8 cellular contexts compared by ENCODE assay signal in the genomic region with DNA sequence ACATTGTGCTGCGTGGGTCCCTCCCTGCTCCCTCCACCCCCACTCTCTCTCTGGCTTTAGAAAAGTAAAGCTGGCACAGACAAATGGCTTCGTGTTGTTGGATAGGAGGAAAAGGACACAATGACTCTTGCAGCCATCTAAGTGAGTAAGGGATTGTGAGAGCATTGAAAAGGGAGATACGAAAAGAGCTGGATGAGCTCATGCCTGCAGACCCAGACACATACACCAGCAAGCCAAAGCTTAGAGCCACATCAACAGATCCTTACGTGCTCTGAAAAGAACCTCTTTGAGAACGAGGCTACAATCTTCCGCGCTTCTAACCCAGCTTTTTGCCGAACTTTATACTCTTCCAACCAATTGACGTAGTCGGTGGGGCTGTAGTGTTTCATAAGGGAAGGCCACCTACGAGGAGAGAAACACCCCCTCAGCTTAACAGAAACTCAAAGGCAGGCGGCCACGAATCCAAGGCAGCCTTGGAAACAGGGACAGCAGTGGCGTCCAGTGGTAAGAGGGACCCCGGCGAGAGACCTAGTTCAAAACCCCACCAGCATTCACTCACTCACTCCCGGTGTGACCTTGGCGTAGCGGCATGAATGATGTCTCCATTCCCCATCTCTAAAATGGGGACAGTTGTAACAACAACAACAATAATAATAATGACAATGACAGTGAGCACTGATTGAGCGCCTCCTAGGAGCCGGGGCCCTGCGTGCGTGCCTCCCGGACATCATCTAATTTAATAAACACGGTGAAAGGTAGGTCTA. TPM values are rescaled to one million over a fixed set of nuclear protein-coding genes. Genes with fewer than 3 reads are reported as not detected.
DNase-seq lines count a peak whose midpoint lies in the region; ATAC-seq and TF ChIP-seq lines count a peak whose summit lies in the region.

No MANE protein-coding gene starts in this region.

- peak overlapping the region; percentile 90 for H3K4me3 Mint-ChIP-seq in activated naive CD4-positive, alpha-beta T cell treated with anti-CD3 and anti-CD28 coated beads for 36 hours
- H3K4me3 Mint-ChIP-seq in activated naive CD8-positive, alpha-beta T cell treated with anti-CD3 and anti-CD28 coated beads, Interleukin-2, amount 10 ng/mL, durations not matched to agents 7 days and 5 days: peak overlapping the region; percentile 81

- H3K4me2 ChIP-seq in parathyroid adenoma (ENCODE audit: low read length): peak overlapping the region; percentile 78

- intact Hi-C loops in activated naive CD4-positive, alpha-beta T cell treated with anti-CD3 and anti-CD28 coated beads for 36 hours (cut with micrococcal nuclease): loop anchor here (2.0 kb wide), 1 partner anchor 16 kb away; no protein-coding TSS in a partner anchor
- intact Hi-C loops in left ventricle myocardium inferior (cut with micrococcal nuclease): no loop called here

- peak overlapping the region; percentile 83 for H3K27ac Mint-ChIP-seq in activated naive CD4-positive, alpha-beta T cell treated with anti-CD3 and anti-CD28 coated beads for 36 hours
- peak overlapping the region; percentile 78 for H3K27ac Mint-ChIP-seq in activated naive CD8-positive, alpha-beta T cell treated with anti-CD3 and anti-CD28 coated beads, Interleukin-2, amount 10 ng/mL, durations not matched to agents 7 days and 5 days

- POLR2A ChIA-PET in activated naive CD8-positive, alpha-beta T cell treated with anti-CD3 and anti-CD28 coated beads, Interleukin-2, amount 10 ng/mL, durations not matched to agents 7 days and 5 days (lab: Charles Lee): interaction anchor here (0.6 to 0.9 kb wide), 3 partner anchors 11 to 1187 kb away, joined by 3 to 4 read pairs (median 3); a partner anchor contains a TSS

- peaks cover 8% of the 10 kb centered on the region for H3K79me2 ChIP-seq in parathyroid adenoma

- H3K4me3 ChIP-seq in left ventricle myocardium inferior: peak overlapping the region; percentile 89
- H3K4me3 ChIP-seq in parathyroid adenoma (ENCODE audit: low read depth, low read length): peak overlapping the region; percentile 69

- H3K9me3 ChIP-seq in left ventricle myocardium inferior (replicated peaks): peaks cover 5% of the 10 kb centered on the region
- no peaks in the 10 kb centered on the region for H3K9me3 ChIP-seq in parathyroid adenoma (ENCODE audit: control insufficient read depth, low read length)

- ATAC-seq in activated naive CD8-positive, alpha-beta T cell treated with anti-CD3 and anti-CD28 coated beads, Interleukin-2, amount 10 ng/mL, durations not matched to agents 7 days and 5 days (ENCODE audit: low read depth): no peak
- ATAC-seq in HG03196 (IDR thresholded peaks at IDR 0.05; ENCODE audit: unreplicated experiment): no peak

- H3K9me3 Mint-ChIP-seq in activated naive CD4-positive, alpha-beta T cell treated with anti-CD3 and anti-CD28 coated beads for 36 hours: peaks cover 4% of the 10 kb centered on the region
- H3K9me3 Mint-ChIP-seq in activated naive CD8-positive, alpha-beta T cell treated with anti-CD3 and anti-CD28 coated beads, Interleukin-2, amount 10 ng/mL, durations not matched to agents 7 days and 5 days: no peaks in the 10 kb centered on the region

- H3K4me1 ChIP-seq in left ventricle myocardium inferior (peaks cover 28% of the 10 kb centered on the region), parathyroid adenoma (no peaks in the 10 kb centered on the region)

- no peak for DNase-seq in activated naive CD4-positive, alpha-beta T cell treated with anti-CD3 and anti-CD28 coated beads for 36 hours
- DNase-seq in activated naive CD4-positive, alpha-beta T cell treated with anti-CD3 and anti-CD28 coated beads, Interleukin-2, amount 50 U/mL, for 16 hours: no peak
- no peak for DNase-seq in activated naive CD8-positive, alpha-beta T cell treated with anti-CD3 and anti-CD28 coated beads, Interleukin-2, amount 10 ng/mL, durations not matched to agents 7 days and 5 days
- DNase-seq in left ventricle myocardium inferior: no peak
- DNase-seq in SKM-1 treated with dmso at 0.1 percent for 144 hours (lab: John Stamatoyannopoulos, UW; ENCODE audit: unreplicated experiment): no peak
- no peak for DNase-seq in D341Med (ENCODE audit: low spot score)

- H3K27me3 Mint-ChIP-seq in activated naive CD4-positive, alpha-beta T cell treated with anti-CD3 and anti-CD28 coated beads for 36 hours (ENCODE audit: low read depth): no peaks in the 10 kb centered on the region
- H3K27me3 Mint-ChIP-seq in activated naive CD8-positive, alpha-beta T cell treated with anti-CD3 and anti-CD28 coated beads, Interleukin-2, amount 10 ng/mL, durations not matched to agents 7 days and 5 days: peaks cover 7% of the 10 kb centered on the region

- CTCF ChIA-PET in activated naive CD4-positive, alpha-beta T cell treated with anti-CD3 and anti-CD28 coated beads for 36 hours (lab: Charles Lee): no interaction called here

- no peak overlapping the region for H3K9ac ChIP-seq in parathyroid adenoma

- peak overlapping the region; percentile 93 for H2AFZ ChIP-seq in parathyroid adenoma

- H3K27me3 ChIP-seq in left ventricle myocardium inferior (ENCODE audit: low read depth) (no peaks in the 10 kb centered on the region), parathyroid adenoma (ENCODE audit: control insufficient read depth, insufficient read depth, low read length) (no peaks in the 10 kb centered on the region)

- H3K27ac ChIP-seq in left ventricle myocardium inferior (replicated peaks) (peak overlapping the region; percentile 85), parathyroid adenoma (peak overlapping the region; percentile 2)

- TF ChIP-seq CTCF in left ventricle myocardium inferior (IDR thresholded peaks at IDR 0.05; ENCODE audit: borderline replicate concordance): no peak
- no peak for TF ChIP-seq CTCF in parathyroid adenoma (IDR thresholded peaks at IDR 0.05)

- H3K4me1 Mint-ChIP-seq in activated naive CD4-positive, alpha-beta T cell treated with anti-CD3 and anti-CD28 coated beads for 36 hours (ENCODE audit: low read depth): peaks cover 29% of the 10 kb centered on the region
- H3K4me1 Mint-ChIP-seq in activated naive CD8-positive, alpha-beta T cell treated with anti-CD3 and anti-CD28 coated beads, Interleukin-2, amount 10 ng/mL, durations not matched to agents 7 days and 5 days: peaks cover 20% of the 10 kb centered on the region

- H3K36me3 ChIP-seq in left ventricle myocardium inferior (peaks cover 30% of the 10 kb centered on the region), parathyroid adenoma (ENCODE audit: control insufficient read depth, insufficient read depth, low read length) (no peaks in the 10 kb centered on the region)

- H3K36me3 Mint-ChIP-seq in activated naive CD4-positive, alpha-beta T cell treated with anti-CD3 and anti-CD28 coated beads for 36 hours (ENCODE audit: low read depth): peaks cover 20% of the 10 kb centered on the region
- peaks cover 22% of the 10 kb centered on the region for H3K36me3 Mint-ChIP-seq in activated naive CD8-positive, alpha-beta T cell treated with anti-CD3 and anti-CD28 coated beads, Interleukin-2, amount 10 ng/mL, durations not matched to agents 7 days and 5 days

RNA-seq across cellular contexts. Expression of a gene that starts 1.1 kb away (rescaled TPM):
- total RNA-seq in activated naive CD4-positive, alpha-beta T cell treated with anti-CD3 and anti-CD28 coated beads for 36 hours: 10 to 100 TPM; 18.2 to 19.7 TPM
- 10 to 100 TPM; 27.4 to 36.2 TPM for total RNA-seq in activated naive CD8-positive, alpha-beta T cell treated with anti-CD3 and anti-CD28 coated beads, Interleukin-2, amount 10 ng/mL, durations not matched to agents 7 days and 5 days
- 52.3 TPM for total RNA-seq in left ventricle myocardium inferior
